1 cellular context compared by ENCODE assay signal in genomic region chr1:155223017-155223416, GRCh38.
TF ChIP-seq lines count a peak whose summit lies in the region.

No MANE protein-coding gene starts in this region.

TF ChIP-seq in K562, 482 proteins besides CTCF, POLR2A, EP300 and RAD21 (continued from another document and continues in another):
- TF ChIP-seq, protein P1, sequence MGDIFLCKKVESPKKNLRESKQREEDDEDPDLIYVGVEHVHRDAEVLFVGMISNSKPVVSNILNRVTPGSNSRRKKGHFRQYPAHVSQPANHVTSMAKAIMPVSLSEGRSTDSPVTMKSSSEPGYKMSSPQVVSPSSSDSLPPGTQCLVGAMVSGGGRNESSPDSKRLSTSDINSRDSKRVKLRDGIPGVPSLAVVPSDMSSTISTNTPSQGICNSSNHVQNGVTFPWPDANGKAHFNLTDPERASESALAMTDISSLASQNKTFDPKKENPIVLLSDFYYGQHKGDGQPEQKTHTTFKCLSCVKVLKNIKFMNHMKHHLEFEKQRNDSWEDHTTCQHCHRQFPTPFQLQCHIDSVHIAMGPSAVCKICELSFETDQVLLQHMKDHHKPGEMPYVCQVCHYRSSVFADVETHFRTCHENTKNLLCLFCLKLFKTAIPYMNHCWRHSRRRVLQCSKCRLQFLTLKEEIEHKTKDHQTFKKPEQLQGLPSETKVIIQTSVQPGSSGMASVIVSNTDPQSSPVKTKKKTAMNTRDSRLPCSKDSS (IDR thresholded peaks at IDR 0.05; ENCODE audit: low read depth, partially characterized antibody) = no peak
- TF ChIP-seq CC2D1A (IDR thresholded peaks at IDR 0.05) (no peak), ZNF165 (CRISPR knock-in tag; IDR thresholded peaks at IDR 0.05; ENCODE audit: borderline replicate concordance) (no peak), KDM5B (IDR thresholded peaks at IDR 0.05; ENCODE audit: insufficient replicate concordance, low read depth, low read length) (no peak), U2AF1 (optimal IDR thresholded peaks at IDR 0.05; ENCODE audit: low read depth, low read length) (no peak), CTBP1 (IDR thresholded peaks at IDR 0.05; ENCODE audit: borderline replicate concordance) (peak; percentile 50; the same call in 1 of the 2 replicates), ZBTB5 (IDR thresholded peaks at IDR 0.05) (no peak), ELF4 (CRISPR knock-in tag; IDR thresholded peaks at IDR 0.05) (no peak), SOX6 (IDR thresholded peaks at IDR 0.05) (peak; percentile 33; the same call in 1 of the 2 replicates), ZFP91 (CRISPR knock-in tag; IDR thresholded peaks at IDR 0.05) (no peak), RBM14 (IDR thresholded peaks at IDR 0.05; ENCODE audit: borderline replicate concordance, insufficient read depth, low read depth, low read length) (no peak), SMARCE1 (IDR thresholded peaks at IDR 0.05) (0 out of 2 replicates have a peak, but pooled peaks have one; percentile 38), FOSL1 (tag; conservative IDR thresholded peaks at IDR 0.05) (no peak), TSC22D4 (tag; IDR thresholded peaks at IDR 0.05) (no peak), HEY1 (CRISPR knock-in tag; IDR thresholded peaks at IDR 0.05; ENCODE audit: borderline replicate concordance) (no peak), ETS1 (conservative IDR thresholded peaks at IDR 0.05; ENCODE audit: control insufficient read depth, low read depth, low read length) (no peak), MEIS2 (IDR thresholded peaks at IDR 0.05; ENCODE audit: partially characterized antibody) (peak; percentile 64), MYNN (IDR thresholded peaks at IDR 0.05) (no peak), MYNN (CRISPR knock-in tag; IDR thresholded peaks at IDR 0.05) (no peak), BDP1 (IDR thresholded peaks at IDR 0.05; ENCODE audit: insufficient read depth, insufficient read length) (no peak), BRF1 (IDR thresholded peaks at IDR 0.05; ENCODE audit: borderline replicate concordance, extremely low read depth, insufficient read length) (no peak), SPI1 (IDR thresholded peaks at IDR 0.05; ENCODE audit: borderline replicate concordance, low read depth, low read length) (0 out of 2 replicates have a peak, but pooled peaks have one; percentile 45), ZFP30 (CRISPR knock-in tag; IDR thresholded peaks at IDR 0.05; ENCODE audit: borderline replicate concordance) (no peak), YBX1 (IDR thresholded peaks at IDR 0.05) (no peak), ZNF134 (CRISPR knock-in tag; conservative IDR thresholded peaks at IDR 0.05) (no peak), ZNF695 (CRISPR knock-in tag; IDR thresholded peaks at IDR 0.05) (no peak)
- TF ChIP-seq, protein P2, sequence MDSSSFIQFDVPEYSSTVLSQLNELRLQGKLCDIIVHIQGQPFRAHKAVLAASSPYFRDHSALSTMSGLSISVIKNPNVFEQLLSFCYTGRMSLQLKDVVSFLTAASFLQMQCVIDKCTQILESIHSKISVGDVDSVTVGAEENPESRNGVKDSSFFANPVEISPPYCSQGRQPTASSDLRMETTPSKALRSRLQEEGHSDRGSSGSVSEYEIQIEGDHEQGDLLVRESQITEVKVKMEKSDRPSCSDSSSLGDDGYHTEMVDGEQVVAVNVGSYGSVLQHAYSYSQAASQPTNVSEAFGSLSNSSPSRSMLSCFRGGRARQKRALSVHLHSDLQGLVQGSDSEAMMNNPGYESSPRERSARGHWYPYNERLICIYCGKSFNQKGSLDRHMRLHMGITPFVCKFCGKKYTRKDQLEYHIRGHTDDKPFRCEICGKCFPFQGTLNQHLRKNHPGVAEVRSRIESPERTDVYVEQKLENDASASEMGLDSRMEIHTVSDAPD (CRISPR knock-in tag; IDR thresholded peaks at IDR 0.05) = no peak
- TF ChIP-seq, protein P3, sequence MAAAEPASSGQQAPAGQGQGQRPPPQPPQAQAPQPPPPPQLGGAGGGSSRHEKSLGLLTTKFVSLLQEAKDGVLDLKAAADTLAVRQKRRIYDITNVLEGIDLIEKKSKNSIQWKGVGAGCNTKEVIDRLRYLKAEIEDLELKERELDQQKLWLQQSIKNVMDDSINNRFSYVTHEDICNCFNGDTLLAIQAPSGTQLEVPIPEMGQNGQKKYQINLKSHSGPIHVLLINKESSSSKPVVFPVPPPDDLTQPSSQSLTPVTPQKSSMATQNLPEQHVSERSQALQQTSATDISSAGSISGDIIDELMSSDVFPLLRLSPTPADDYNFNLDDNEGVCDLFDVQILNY (CRISPR knock-in tag; IDR thresholded peaks at IDR 0.05) = no peak
- TF ChIP-seq, protein P4, sequence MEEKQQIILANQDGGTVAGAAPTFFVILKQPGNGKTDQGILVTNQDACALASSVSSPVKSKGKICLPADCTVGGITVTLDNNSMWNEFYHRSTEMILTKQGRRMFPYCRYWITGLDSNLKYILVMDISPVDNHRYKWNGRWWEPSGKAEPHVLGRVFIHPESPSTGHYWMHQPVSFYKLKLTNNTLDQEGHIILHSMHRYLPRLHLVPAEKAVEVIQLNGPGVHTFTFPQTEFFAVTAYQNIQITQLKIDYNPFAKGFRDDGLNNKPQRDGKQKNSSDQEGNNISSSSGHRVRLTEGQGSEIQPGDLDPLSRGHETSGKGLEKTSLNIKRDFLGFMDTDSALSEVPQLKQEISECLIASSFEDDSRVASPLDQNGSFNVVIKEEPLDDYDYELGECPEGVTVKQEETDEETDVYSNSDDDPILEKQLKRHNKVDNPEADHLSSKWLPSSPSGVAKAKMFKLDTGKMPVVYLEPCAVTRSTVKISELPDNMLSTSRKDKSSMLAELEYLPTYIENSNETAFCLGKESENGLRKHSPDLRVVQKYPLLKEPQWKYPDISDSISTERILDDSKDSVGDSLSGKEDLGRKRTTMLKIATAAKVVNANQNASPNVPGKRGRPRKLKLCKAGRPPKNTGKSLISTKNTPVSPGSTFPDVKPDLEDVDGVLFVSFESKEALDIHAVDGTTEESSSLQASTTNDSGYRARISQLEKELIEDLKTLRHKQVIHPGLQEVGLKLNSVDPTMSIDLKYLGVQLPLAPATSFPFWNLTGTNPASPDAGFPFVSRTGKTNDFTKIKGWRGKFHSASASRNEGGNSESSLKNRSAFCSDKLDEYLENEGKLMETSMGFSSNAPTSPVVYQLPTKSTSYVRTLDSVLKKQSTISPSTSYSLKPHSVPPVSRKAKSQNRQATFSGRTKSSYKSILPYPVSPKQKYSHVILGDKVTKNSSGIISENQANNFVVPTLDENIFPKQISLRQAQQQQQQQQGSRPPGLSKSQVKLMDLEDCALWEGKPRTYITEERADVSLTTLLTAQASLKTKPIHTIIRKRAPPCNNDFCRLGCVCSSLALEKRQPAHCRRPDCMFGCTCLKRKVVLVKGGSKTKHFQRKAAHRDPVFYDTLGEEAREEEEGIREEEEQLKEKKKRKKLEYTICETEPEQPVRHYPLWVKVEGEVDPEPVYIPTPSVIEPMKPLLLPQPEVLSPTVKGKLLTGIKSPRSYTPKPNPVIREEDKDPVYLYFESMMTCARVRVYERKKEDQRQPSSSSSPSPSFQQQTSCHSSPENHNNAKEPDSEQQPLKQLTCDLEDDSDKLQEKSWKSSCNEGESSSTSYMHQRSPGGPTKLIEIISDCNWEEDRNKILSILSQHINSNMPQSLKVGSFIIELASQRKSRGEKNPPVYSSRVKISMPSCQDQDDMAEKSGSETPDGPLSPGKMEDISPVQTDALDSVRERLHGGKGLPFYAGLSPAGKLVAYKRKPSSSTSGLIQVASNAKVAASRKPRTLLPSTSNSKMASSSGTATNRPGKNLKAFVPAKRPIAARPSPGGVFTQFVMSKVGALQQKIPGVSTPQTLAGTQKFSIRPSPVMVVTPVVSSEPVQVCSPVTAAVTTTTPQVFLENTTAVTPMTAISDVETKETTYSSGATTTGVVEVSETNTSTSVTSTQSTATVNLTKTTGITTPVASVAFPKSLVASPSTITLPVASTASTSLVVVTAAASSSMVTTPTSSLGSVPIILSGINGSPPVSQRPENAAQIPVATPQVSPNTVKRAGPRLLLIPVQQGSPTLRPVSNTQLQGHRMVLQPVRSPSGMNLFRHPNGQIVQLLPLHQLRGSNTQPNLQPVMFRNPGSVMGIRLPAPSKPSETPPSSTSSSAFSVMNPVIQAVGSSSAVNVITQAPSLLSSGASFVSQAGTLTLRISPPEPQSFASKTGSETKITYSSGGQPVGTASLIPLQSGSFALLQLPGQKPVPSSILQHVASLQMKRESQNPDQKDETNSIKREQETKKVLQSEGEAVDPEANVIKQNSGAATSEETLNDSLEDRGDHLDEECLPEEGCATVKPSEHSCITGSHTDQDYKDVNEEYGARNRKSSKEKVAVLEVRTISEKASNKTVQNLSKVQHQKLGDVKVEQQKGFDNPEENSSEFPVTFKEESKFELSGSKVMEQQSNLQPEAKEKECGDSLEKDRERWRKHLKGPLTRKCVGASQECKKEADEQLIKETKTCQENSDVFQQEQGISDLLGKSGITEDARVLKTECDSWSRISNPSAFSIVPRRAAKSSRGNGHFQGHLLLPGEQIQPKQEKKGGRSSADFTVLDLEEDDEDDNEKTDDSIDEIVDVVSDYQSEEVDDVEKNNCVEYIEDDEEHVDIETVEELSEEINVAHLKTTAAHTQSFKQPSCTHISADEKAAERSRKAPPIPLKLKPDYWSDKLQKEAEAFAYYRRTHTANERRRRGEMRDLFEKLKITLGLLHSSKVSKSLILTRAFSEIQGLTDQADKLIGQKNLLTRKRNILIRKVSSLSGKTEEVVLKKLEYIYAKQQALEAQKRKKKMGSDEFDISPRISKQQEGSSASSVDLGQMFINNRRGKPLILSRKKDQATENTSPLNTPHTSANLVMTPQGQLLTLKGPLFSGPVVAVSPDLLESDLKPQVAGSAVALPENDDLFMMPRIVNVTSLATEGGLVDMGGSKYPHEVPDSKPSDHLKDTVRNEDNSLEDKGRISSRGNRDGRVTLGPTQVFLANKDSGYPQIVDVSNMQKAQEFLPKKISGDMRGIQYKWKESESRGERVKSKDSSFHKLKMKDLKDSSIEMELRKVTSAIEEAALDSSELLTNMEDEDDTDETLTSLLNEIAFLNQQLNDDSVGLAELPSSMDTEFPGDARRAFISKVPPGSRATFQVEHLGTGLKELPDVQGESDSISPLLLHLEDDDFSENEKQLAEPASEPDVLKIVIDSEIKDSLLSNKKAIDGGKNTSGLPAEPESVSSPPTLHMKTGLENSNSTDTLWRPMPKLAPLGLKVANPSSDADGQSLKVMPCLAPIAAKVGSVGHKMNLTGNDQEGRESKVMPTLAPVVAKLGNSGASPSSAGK (IDR thresholded peaks at IDR 0.05) = no peak
- TF ChIP-seq, protein P5, sequence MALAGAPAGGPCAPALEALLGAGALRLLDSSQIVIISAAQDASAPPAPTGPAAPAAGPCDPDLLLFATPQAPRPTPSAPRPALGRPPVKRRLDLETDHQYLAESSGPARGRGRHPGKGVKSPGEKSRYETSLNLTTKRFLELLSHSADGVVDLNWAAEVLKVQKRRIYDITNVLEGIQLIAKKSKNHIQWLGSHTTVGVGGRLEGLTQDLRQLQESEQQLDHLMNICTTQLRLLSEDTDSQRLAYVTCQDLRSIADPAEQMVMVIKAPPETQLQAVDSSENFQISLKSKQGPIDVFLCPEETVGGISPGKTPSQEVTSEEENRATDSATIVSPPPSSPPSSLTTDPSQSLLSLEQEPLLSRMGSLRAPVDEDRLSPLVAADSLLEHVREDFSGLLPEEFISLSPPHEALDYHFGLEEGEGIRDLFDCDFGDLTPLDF (CRISPR knock-in tag; IDR thresholded peaks at IDR 0.05) = no peak
- TF ChIP-seq, protein P6, sequence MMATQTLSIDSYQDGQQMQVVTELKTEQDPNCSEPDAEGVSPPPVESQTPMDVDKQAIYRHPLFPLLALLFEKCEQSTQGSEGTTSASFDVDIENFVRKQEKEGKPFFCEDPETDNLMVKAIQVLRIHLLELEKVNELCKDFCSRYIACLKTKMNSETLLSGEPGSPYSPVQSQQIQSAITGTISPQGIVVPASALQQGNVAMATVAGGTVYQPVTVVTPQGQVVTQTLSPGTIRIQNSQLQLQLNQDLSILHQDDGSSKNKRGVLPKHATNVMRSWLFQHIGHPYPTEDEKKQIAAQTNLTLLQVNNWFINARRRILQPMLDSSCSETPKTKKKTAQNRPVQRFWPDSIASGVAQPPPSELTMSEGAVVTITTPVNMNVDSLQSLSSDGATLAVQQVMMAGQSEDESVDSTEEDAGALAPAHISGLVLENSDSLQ (IDR thresholded peaks at IDR 0.05) = peak; percentile 92
- TF ChIP-seq, protein P7, sequence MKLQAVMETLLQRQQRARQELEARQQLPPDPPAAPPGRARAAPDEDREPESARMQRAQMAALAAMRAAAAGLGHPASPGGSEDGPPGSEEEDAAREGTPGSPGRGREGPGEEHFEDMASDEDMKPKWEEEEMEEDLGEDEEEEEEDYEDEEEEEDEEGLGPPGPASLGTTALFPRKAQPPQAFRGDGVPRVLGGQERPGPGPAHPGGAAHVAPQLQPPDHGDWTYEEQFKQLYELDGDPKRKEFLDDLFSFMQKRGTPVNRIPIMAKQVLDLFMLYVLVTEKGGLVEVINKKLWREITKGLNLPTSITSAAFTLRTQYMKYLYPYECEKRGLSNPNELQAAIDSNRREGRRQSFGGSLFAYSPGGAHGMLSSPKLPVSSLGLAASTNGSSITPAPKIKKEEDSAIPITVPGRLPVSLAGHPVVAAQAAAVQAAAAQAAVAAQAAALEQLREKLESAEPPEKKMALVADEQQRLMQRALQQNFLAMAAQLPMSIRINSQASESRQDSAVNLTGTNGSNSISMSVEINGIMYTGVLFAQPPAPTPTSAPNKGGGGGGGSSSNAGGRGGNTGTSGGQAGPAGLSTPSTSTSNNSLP (IDR thresholded peaks at IDR 0.05; ENCODE audit: borderline replicate concordance, low read depth, low read length) = no peak
